ENCODE assay signal across 20 cellular contexts in genomic region chr18:67621025-67621713, GRCh38.
A peak's percentile ranks its signal among the peaks of the same experiment; 100 is the strongest.
DNase-seq lines count a peak whose midpoint lies in the region; ATAC-seq and TF ChIP-seq lines count a peak whose summit lies in the region.
"Had no signal": no experiment of that assay in that cellular context is flagged by ENCODE, and none has a peak within 500 bp of the region (broad histone marks: within the 10 kb centered on the region; RNA-seq: fewer than 3 reads in every experiment).

No MANE protein-coding gene starts in this region.

- CTCF ChIA-PET in Caco-2 (lab: Charles Lee): no interaction called here

- H3K9ac ChIP-seq in smooth muscle cell (ENCODE audit: low read depth): no peak overlapping the region
- H3K9ac ChIP-seq: SK-N-SH had no signal

- no peaks in the 10 kb centered on the region for H3K79me2 ChIP-seq in GM23338 (replicated peaks; ENCODE audit: insufficient read depth)
- H3K79me2 ChIP-seq in hepatocyte: no peaks in the 10 kb centered on the region
- H3K79me2 ChIP-seq in smooth muscle cell (ENCODE audit: low read depth): no peaks in the 10 kb centered on the region

- no peaks in the 10 kb centered on the region for H3K9me2 ChIP-seq in GM23338 (ENCODE audit: insufficient read depth)
- no peaks in the 10 kb centered on the region for H3K9me2 ChIP-seq in hepatocyte (replicated peaks; ENCODE audit: insufficient read depth)
- H3K9me2 ChIP-seq: SK-N-SH had no signal

- H3K9me3 ChIP-seq in hepatocyte (ENCODE audit: low read depth) (no peaks in the 10 kb centered on the region), smooth muscle cell (replicated peaks; ENCODE audit: low read depth) (no peaks in the 10 kb centered on the region), Caco-2 (no peaks in the 10 kb centered on the region)
- H3K9me3 ChIP-seq: SK-N-SH had no signal

- H3K27ac Mint-ChIP-seq in GM23338 (no peak overlapping the region; the same call in 1 of the 2 replicates), nephron (peak overlapping the region; percentile 5 to 81 (median 29)), Caco-2 (ENCODE audit: unreplicated experiment) (no peak overlapping the region)
- H3K27ac Mint-ChIP-seq: CD8-positive, alpha-beta memory T cell had no signal

- H4K20me1 ChIP-seq in GM23338 (replicated peaks; ENCODE audit: insufficient read depth) (no peaks in the 10 kb centered on the region), hepatocyte (ENCODE audit: insufficient read depth, poor library complexity, severe bottlenecking) (no peaks in the 10 kb centered on the region), smooth muscle cell (ENCODE audit: low read depth) (no peaks in the 10 kb centered on the region)

- H3K4me3 Mint-ChIP-seq in GM23338: no peak overlapping the region
- H3K4me3 Mint-ChIP-seq in nephron: no peak overlapping the region
- no peak overlapping the region for H3K4me3 Mint-ChIP-seq in Caco-2 (ENCODE audit: unreplicated experiment)
- H3K4me3 Mint-ChIP-seq: CD8-positive, alpha-beta memory T cell had no signal

- intact Hi-C loops in Caco-2 (cut with micrococcal nuclease; ENCODE audit: unreplicated experiment): no loop called here

- ATAC-seq in GM23338 (no peak), GM19328 (IDR thresholded peaks at IDR 0.05; ENCODE audit: unreplicated experiment) (no peak)
- ATAC-seq: GM12878, HCT116 had no signal

- 65% methylated on average over 2 of the region's 2 CpGs for WGBS in hepatocyte (ENCODE audit: low lambda C conversion rate, missing lambda C conversion rate)
- WGBS in smooth muscle cell (ENCODE audit: low lambda C conversion rate): 97% methylated on average over 2 of the region's 2 CpGs

- H2AFZ ChIP-seq in GM23338: peak overlapping the region; percentile 19; the same call in 1 of the 2 replicates
- H2AFZ ChIP-seq in hepatocyte: no peak overlapping the region
- H2AFZ ChIP-seq in smooth muscle cell (ENCODE audit: low read depth): peak overlapping the region; percentile 1

- H3K36me3 ChIP-seq in GM23338 (ENCODE audit: insufficient read depth) (no peaks in the 10 kb centered on the region), hepatocyte (replicated peaks; ENCODE audit: insufficient read depth, low read depth) (no peaks in the 10 kb centered on the region), smooth muscle cell (ENCODE audit: low read depth) (no peaks in the 10 kb centered on the region), Caco-2 (ENCODE audit: control insufficient read depth, insufficient read depth, low read length) (no peaks in the 10 kb centered on the region)

- no peak overlapping the region for H3K4me2 ChIP-seq in GM23338
- peak overlapping the region; percentile 7 for H3K4me2 ChIP-seq in hepatocyte
- H3K4me2 ChIP-seq in smooth muscle cell: no peak overlapping the region
- H3K4me2 ChIP-seq: SK-N-SH had no signal

- H3K27ac ChIP-seq in GM23338 (ENCODE audit: low read depth): no peak overlapping the region
- peak overlapping the region; percentile 32 for H3K27ac ChIP-seq in hepatocyte
- H3K27ac ChIP-seq in smooth muscle cell (ENCODE audit: low read depth): no peak overlapping the region
- H3K27ac ChIP-seq: C4-2B had no signal

- peaks cover 13% of the 10 kb centered on the region for H3K4me1 ChIP-seq in GM23338 (ENCODE audit: insufficient read depth)
- H3K4me1 ChIP-seq in hepatocyte (ENCODE audit: insufficient read depth): peaks cover 7% of the 10 kb centered on the region
- H3K4me1 ChIP-seq in smooth muscle cell (ENCODE audit: low read depth): no peaks in the 10 kb centered on the region
- H3K4me1 ChIP-seq in Caco-2: no peaks in the 10 kb centered on the region

- BruUV-seq in Caco-2 (replicated peaks; lab: Mats Ljungman, UMichigan): no TSS peak

- H3K27me3 ChIP-seq in GM23338 (ENCODE audit: insufficient read depth) (no peaks in the 10 kb centered on the region), hepatocyte (no peaks in the 10 kb centered on the region), smooth muscle cell (ENCODE audit: low read depth) (no peaks in the 10 kb centered on the region), Caco-2 (replicated peaks; ENCODE audit: control insufficient read depth, insufficient read depth, low read length) (no peaks in the 10 kb centered on the region)

- TF ChIP-seq CTCF in GM23338 (conservative IDR thresholded peaks at IDR 0.05; ENCODE audit: low read depth in 2 of 2) (no peak), hepatocyte (IDR thresholded peaks at IDR 0.05; ENCODE audit: poor library complexity) (no peak), nephron (IDR thresholded peaks at IDR 0.05; ENCODE audit: unreplicated experiment in 3 of 3) (no peak), smooth muscle cell (IDR thresholded peaks at IDR 0.05; ENCODE audit: borderline replicate concordance, insufficient read depth, poor library complexity, severe bottlenecking) (no peak), Caco-2 (IDR thresholded peaks at IDR 0.05; ENCODE audit: insufficient read depth in 1 of 2, low read depth in 1 of 2, low read length in 1 of 2, severe bottlenecking in 1 of 2, unreplicated experiment in 1 of 2) (no peak)

- H3K9me3 Mint-ChIP-seq in GM23338: no peaks in the 10 kb centered on the region
- H3K9me3 Mint-ChIP-seq in nephron: no peaks in the 10 kb centered on the region
- H3K9me3 Mint-ChIP-seq in Caco-2 (ENCODE audit: unreplicated experiment): no peaks in the 10 kb centered on the region
- H3K9me3 Mint-ChIP-seq: CD8-positive, alpha-beta memory T cell had no signal

- no peaks in the 10 kb centered on the region for H3K27me3 Mint-ChIP-seq in GM23338 (ENCODE audit: insufficient read depth, low read depth, poor library complexity)
- H3K27me3 Mint-ChIP-seq in nephron (ENCODE audit: low read depth): no peaks in the 10 kb centered on the region
- no peaks in the 10 kb centered on the region for H3K27me3 Mint-ChIP-seq in Caco-2 (ENCODE audit: insufficient read depth, unreplicated experiment)
- H3K27me3 Mint-ChIP-seq: CD8-positive, alpha-beta memory T cell had no signal

- POLR2A ChIA-PET in Caco-2 (lab: Charles Lee): no interaction called here

- H3K4me1 Mint-ChIP-seq in GM23338 (peaks cover 14% of the 10 kb centered on the region), nephron (peaks cover 4% of the 10 kb centered on the region), Caco-2 (ENCODE audit: low read depth, unreplicated experiment) (no peaks in the 10 kb centered on the region)
- H3K4me1 Mint-ChIP-seq: CD8-positive, alpha-beta memory T cell had no signal

- DNase-seq in GM23338 (ENCODE audit: low spot score) (no peak), hepatocyte (ENCODE audit: low spot score) (no peak), smooth muscle cell (lab: John Stamatoyannopoulos, UW; ENCODE audit: unreplicated experiment) (no peak), DMS153 treated with DMSO at 0.1 percent for 48 hours (lab: John Stamatoyannopoulos, UW; ENCODE audit: unreplicated experiment) (no peak), GF-D8 (lab: John Stamatoyannopoulos, UW) (no peak), Caco-2 (no peak)
- DNase-seq: CD8-positive, alpha-beta memory T cell; Kasumi-1; NCI-H1092 treated with DMSO at 0.1 percent for 48 hours; NCI-H1436 treated with DMSO at 0.1 percent for 48 hours; NCI-H187 treated with DMSO at 0.1 percent for 48 hours; NCI-H446; NCI-H524 treated with DMSO at 0.1 percent for 48 hours; NCI-H774; SK-N-SH had no signal

- H3F3A ChIP-seq in GM23338 (replicated peaks; ENCODE audit: low read depth) (no peaks in the 10 kb centered on the region), smooth muscle cell (ENCODE audit: low read depth) (no peaks in the 10 kb centered on the region)

- H3K4me3 ChIP-seq in GM23338 (no peak overlapping the region), hepatocyte (no peak overlapping the region), smooth muscle cell (no peak overlapping the region), Caco-2 (ENCODE audit: low read depth, low read length) (no peak overlapping the region)
- H3K4me3 ChIP-seq: GM12878 had no signal

- H3K36me3 Mint-ChIP-seq in GM23338 (ENCODE audit: low read depth) (no peaks in the 10 kb centered on the region), nephron (ENCODE audit: low read depth) (no peaks in the 10 kb centered on the region), Caco-2 (ENCODE audit: insufficient read depth, unreplicated experiment) (no peaks in the 10 kb centered on the region)
- H3K36me3 Mint-ChIP-seq: CD8-positive, alpha-beta memory T cell had no signal

TF ChIP-seq in GM23338, 12 proteins besides CTCF, POLR2A, EP300 and RAD21 (continues in another document):
- TF ChIP-seq ETS1 (IDR thresholded peaks at IDR 0.05) (no peak), EZH2 (IDR thresholded peaks at IDR 0.05; ENCODE audit: low read depth, unreplicated experiment) (no peak), JUNB (IDR thresholded peaks at IDR 0.05; ENCODE audit: unreplicated experiment) (no peak)
- TF ChIP-seq, protein P1, sequence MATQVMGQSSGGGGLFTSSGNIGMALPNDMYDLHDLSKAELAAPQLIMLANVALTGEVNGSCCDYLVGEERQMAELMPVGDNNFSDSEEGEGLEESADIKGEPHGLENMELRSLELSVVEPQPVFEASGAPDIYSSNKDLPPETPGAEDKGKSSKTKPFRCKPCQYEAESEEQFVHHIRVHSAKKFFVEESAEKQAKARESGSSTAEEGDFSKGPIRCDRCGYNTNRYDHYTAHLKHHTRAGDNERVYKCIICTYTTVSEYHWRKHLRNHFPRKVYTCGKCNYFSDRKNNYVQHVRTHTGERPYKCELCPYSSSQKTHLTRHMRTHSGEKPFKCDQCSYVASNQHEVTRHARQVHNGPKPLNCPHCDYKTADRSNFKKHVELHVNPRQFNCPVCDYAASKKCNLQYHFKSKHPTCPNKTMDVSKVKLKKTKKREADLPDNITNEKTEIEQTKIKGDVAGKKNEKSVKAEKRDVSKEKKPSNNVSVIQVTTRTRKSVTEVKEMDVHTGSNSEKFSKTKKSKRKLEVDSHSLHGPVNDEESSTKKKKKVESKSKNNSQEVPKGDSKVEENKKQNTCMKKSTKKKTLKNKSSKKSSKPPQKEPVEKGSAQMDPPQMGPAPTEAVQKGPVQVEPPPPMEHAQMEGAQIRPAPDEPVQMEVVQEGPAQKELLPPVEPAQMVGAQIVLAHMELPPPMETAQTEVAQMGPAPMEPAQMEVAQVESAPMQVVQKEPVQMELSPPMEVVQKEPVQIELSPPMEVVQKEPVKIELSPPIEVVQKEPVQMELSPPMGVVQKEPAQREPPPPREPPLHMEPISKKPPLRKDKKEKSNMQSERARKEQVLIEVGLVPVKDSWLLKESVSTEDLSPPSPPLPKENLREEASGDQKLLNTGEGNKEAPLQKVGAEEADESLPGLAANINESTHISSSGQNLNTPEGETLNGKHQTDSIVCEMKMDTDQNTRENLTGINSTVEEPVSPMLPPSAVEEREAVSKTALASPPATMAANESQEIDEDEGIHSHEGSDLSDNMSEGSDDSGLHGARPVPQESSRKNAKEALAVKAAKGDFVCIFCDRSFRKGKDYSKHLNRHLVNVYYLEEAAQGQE (IDR thresholded peaks at IDR 0.05; ENCODE audit: unreplicated experiment): no peak

Comparison
In these comparisons a context has a peak if more than half of its experiments do, and no peak if none do; other contexts are left out.
1. H3K27ac Mint-ChIP-seq: peak in nephron (3 of 3); none in GM23338 (single experiment) and Caco-2 (single experiment).